24 cellular contexts compared by ENCODE assay signal in genomic region chr16:16864536-16864935, GRCh38.
"Had no signal": no experiment of that assay in that cellular context is flagged by ENCODE, and none has a peak within 500 bp of the region (broad histone marks: within the 10 kb centered on the region; RNA-seq: fewer than 3 reads in every experiment).

No MANE protein-coding gene starts in this region.

- H3K27me3 ChIP-seq: ascending aorta, breast epithelium had no signal

- DNase-seq: activated CD4-positive, alpha-beta memory T cell treated with anti-CD3 and anti-CD28 coated beads, Interleukin-2, amount 10 ng/mL, durations not matched to agents 7 days and 5 days; activated CD4-positive, alpha-beta T cell treated with anti-CD3 and anti-CD28 coated beads for 36 hours; activated CD4-positive, alpha-beta T cell treated with anti-CD3 and anti-CD28 coated beads, Interleukin-2, amount 10 ng/mL, durations not matched to agents 24 days and 14 days; activated CD4-positive, CD25-positive, alpha-beta regulatory T cell; activated CD4-positive, CD25-positive, alpha-beta regulatory T cell treated with anti-CD3 and anti-CD28 coated beads, Interleukin-2, amount 50 U/mL, for 72 hours; activated CD8-positive, alpha-beta memory T cell treated with anti-CD3 and anti-CD28 coated beads, Interleukin-2, amount 50 U/mL, for 48 hours; activated gamma-delta T cell; activated naive CD4-positive, alpha-beta T cell; activated naive CD4-positive, alpha-beta T cell treated with anti-CD3 and anti-CD28 coated beads, Interleukin-2, amount 10 ng/mL, durations not matched to agents 7 days and 5 days; activated naive CD8-positive, alpha-beta T cell treated with anti-CD3 and anti-CD28 coated beads, Interleukin-2, amount 10 ng/mL, durations not matched to agents 7 days and 5 days; activated T-cell treated with anti-CD3 and anti-CD28 coated beads for 4 hours; activated T-cell treated with anti-CD3 and anti-CD28 coated beads, Interleukin-2, amount 50 U/mL, for 24 hours; activated T-cell treated with anti-CD3 and anti-CD28 coated beads, Interleukin-2, amount 50 U/mL, for 72 hours; caudate nucleus; effector CD8-positive, alpha-beta T cell; esophagus squamous epithelium; foreskin melanocyte; glutamatergic neuron; T-helper 2 cell had no signal

- H3K4me3 ChIP-seq: ascending aorta, breast epithelium, esophagus squamous epithelium, gastroesophageal sphincter had no signal

- ATAC-seq: activated CD4-positive, alpha-beta T cell treated with anti-CD3 and anti-CD28 coated beads for 36 hours; activated naive CD4-positive, alpha-beta T cell treated with anti-CD3 and anti-CD28 coated beads, Interleukin-2, amount 50 U/mL, for 72 hours; activated T-cell treated with anti-CD3 and anti-CD28 coated beads, Interleukin-2, amount 50 U/mL, for 72 hours; gastroesophageal sphincter had no signal

- H3K36me3 ChIP-seq: ascending aorta, breast epithelium, esophagus squamous epithelium, gastroesophageal sphincter had no signal

- H3K9me3 ChIP-seq: ascending aorta, breast epithelium, esophagus squamous epithelium, gastroesophageal sphincter had no signal

- H3K4me1 ChIP-seq: ascending aorta, breast epithelium, gastroesophageal sphincter had no signal

- H3K27ac ChIP-seq: ascending aorta, breast epithelium, epithelial cell of prostate, esophagus squamous epithelium, gastroesophageal sphincter had no signal
